Comparison of ENCODE assay signal across 26 cellular contexts in the genomic region with DNA sequence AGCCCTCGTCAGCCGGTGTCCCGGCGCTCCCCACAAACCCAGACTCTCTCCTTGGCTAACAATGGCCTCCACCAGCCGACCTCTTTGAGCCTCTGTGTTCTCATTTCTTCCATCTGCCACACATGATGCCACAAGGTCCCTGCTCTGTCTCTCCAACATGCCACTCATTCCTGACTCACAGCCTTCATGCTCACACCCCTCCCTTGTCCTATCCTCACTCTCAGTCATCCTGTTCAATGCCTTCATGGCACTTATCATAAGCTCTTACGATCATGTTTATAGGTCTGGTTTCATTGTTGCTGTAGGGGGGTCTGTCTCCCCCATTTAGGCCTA. TPM values are rescaled to one million over a fixed set of nuclear protein-coding genes. Genes with fewer than 3 reads are reported as not detected.
"Had no signal": no experiment of that assay in that cellular context is flagged by ENCODE, and none has a peak within 500 bp of the region (broad histone marks: within the 10 kb centered on the region; RNA-seq: fewer than 3 reads in every experiment).

No MANE protein-coding gene starts in this region.

- H3K4me2 ChIP-seq: KMS-11 had no signal

- DNase-seq: activated CD4-positive, alpha-beta memory T cell treated with anti-CD3 and anti-CD28 coated beads, Interleukin-2, amount 10 ng/mL, durations not matched to agents 7 days and 5 days; activated CD4-positive, alpha-beta T cell treated with anti-CD3 and anti-CD28 coated beads for 1 hour; activated CD4-positive, alpha-beta T cell treated with anti-CD3 and anti-CD28 coated beads, Interleukin-2, amount 50 U/mL, for 1 hour; activated gamma-delta T cell treated with Interleukin-2 at 50 U/mL for 16 hours; activated naive CD4-positive, alpha-beta T cell treated with anti-CD3 and anti-CD28 coated beads, Interleukin-2, amount 10 ng/mL, durations not matched to agents 7 days and 5 days; activated naive CD8-positive, alpha-beta T cell treated with anti-CD3 and anti-CD28 coated beads for 36 hours; activated T-cell treated with anti-CD3 and anti-CD28 coated beads for 4 hours; activated T-cell treated with anti-CD3 and anti-CD28 coated beads, Interleukin-2, amount 50 U/mL, for 48 hours; MM.1S; NCI-H1105; NCI-H1436; NCI-H1694 treated with DMSO at 0.1 percent for 48 hours; NCI-H2029 treated with DMSO at 0.1 percent for 48 hours; NCI-H510A treated with DMSO at 0.1 percent for 48 hours; Peyer's patch; SHP77 treated with DMSO at 0.1 percent for 48 hours had no signal

- H3K4me1 ChIP-seq: Peyer's patch had no signal

- H3K27ac ChIP-seq: KMS-11, Peyer's patch, RWPE1 had no signal

- H3K36me3 ChIP-seq: Peyer's patch had no signal

- H3K4me1 Mint-ChIP-seq: activated naive CD4-positive, alpha-beta T cell treated with anti-CD3 and anti-CD28 coated beads, Interleukin-2, amount 10 ng/mL, durations not matched to agents 7 days and 5 days; activated naive CD8-positive, alpha-beta T cell treated with anti-CD3 and anti-CD28 coated beads for 36 hours had no signal

- H3K9ac ChIP-seq: KMS-11 had no signal

- H3K4me3 ChIP-seq: Peyer's patch had no signal

- H3K4me3 Mint-ChIP-seq: activated CD4-positive, alpha-beta memory T cell treated with anti-CD3 and anti-CD28 coated beads, Interleukin-2, amount 10 ng/mL, durations not matched to agents 7 days and 5 days; activated naive CD4-positive, alpha-beta T cell treated with anti-CD3 and anti-CD28 coated beads, Interleukin-2, amount 10 ng/mL, durations not matched to agents 7 days and 5 days; activated naive CD8-positive, alpha-beta T cell treated with anti-CD3 and anti-CD28 coated beads for 36 hours; activated T-helper 17 cell treated with anti-CD3 and anti-CD28 coated beads, Interleukin-2, amount 50 U/mL, for 72 hours; T-helper 1 cell treated with Interleukin-12 subunit alpha and Interleukin-12 subunit beta and Interleukin-4 antibody, amounts not matched to agents 30 μg/mL and 1 μg/mL, for 36 hours; WTC11 had no signal

- H3K36me3 Mint-ChIP-seq: activated naive CD4-positive, alpha-beta T cell treated with anti-CD3 and anti-CD28 coated beads, Interleukin-2, amount 10 ng/mL, durations not matched to agents 7 days and 5 days had no signal

- H3K27ac Mint-ChIP-seq: activated CD4-positive, alpha-beta memory T cell treated with anti-CD3 and anti-CD28 coated beads, Interleukin-2, amount 10 ng/mL, durations not matched to agents 7 days and 5 days; activated naive CD4-positive, alpha-beta T cell treated with anti-CD3 and anti-CD28 coated beads, Interleukin-2, amount 10 ng/mL, durations not matched to agents 7 days and 5 days; activated naive CD8-positive, alpha-beta T cell treated with anti-CD3 and anti-CD28 coated beads for 36 hours; activated T-helper 17 cell treated with anti-CD3 and anti-CD28 coated beads, Interleukin-2, amount 50 U/mL, for 72 hours; T-helper 1 cell treated with Interleukin-12 subunit alpha and Interleukin-12 subunit beta and Interleukin-4 antibody, amounts not matched to agents 30 μg/mL and 1 μg/mL, for 36 hours; WTC11 had no signal

- ATAC-seq: activated T-helper 17 cell treated with anti-CD3 and anti-CD28 coated beads, Interleukin-2, amount 50 U/mL, for 72 hours; WTC11 had no signal

- H3K27me3 ChIP-seq: Peyer's patch had no signal

RNA-seq across cellular contexts. Expression of gene SERPINA11, which starts 9.6 kb away (rescaled TPM):
- total RNA-seq: activated CD4-positive, alpha-beta memory T cell treated with anti-CD3 and anti-CD28 coated beads, Interleukin-2, amount 10 ng/mL, durations not matched to agents 7 days and 5 days; activated CD8-positive, alpha-beta memory T cell treated with anti-CD3 and anti-CD28 coated beads for 36 hours; activated naive CD8-positive, alpha-beta T cell treated with anti-CD3 and anti-CD28 coated beads for 36 hours; activated T-helper 17 cell treated with anti-CD3 and anti-CD28 coated beads, Interleukin-2, amount 50 U/mL, for 72 hours; cardiac septum; cerebellum; SK-MEL-5 had no signal
- polyA plus RNA-seq: adipose tissue had no signal

RNA-seq across cellular contexts. Expression of gene SERPINA9, which starts 13.8 kb away (rescaled TPM):
- total RNA-seq: activated CD4-positive, alpha-beta memory T cell treated with anti-CD3 and anti-CD28 coated beads, Interleukin-2, amount 10 ng/mL, durations not matched to agents 7 days and 5 days; activated CD8-positive, alpha-beta memory T cell treated with anti-CD3 and anti-CD28 coated beads for 36 hours; activated naive CD8-positive, alpha-beta T cell treated with anti-CD3 and anti-CD28 coated beads for 36 hours; activated T-helper 17 cell treated with anti-CD3 and anti-CD28 coated beads, Interleukin-2, amount 50 U/mL, for 72 hours; cardiac septum; cerebellum; SK-MEL-5; WTC11 had no signal
- polyA plus RNA-seq: adipose tissue had no signal

RNA-seq across cellular contexts. Expression of gene SERPINA12, which starts 47.1 kb away (rescaled TPM):
- total RNA-seq: activated CD4-positive, alpha-beta memory T cell treated with anti-CD3 and anti-CD28 coated beads, Interleukin-2, amount 10 ng/mL, durations not matched to agents 7 days and 5 days; activated CD8-positive, alpha-beta memory T cell treated with anti-CD3 and anti-CD28 coated beads for 36 hours; activated naive CD8-positive, alpha-beta T cell treated with anti-CD3 and anti-CD28 coated beads for 36 hours; activated T-helper 17 cell treated with anti-CD3 and anti-CD28 coated beads, Interleukin-2, amount 50 U/mL, for 72 hours; cardiac septum; cerebellum; Peyer's patch; SK-MEL-5; WTC11 had no signal
- polyA plus RNA-seq: adipose tissue had no signal
